ENCODE assay signal across 8 cellular contexts in the genomic region with DNA sequence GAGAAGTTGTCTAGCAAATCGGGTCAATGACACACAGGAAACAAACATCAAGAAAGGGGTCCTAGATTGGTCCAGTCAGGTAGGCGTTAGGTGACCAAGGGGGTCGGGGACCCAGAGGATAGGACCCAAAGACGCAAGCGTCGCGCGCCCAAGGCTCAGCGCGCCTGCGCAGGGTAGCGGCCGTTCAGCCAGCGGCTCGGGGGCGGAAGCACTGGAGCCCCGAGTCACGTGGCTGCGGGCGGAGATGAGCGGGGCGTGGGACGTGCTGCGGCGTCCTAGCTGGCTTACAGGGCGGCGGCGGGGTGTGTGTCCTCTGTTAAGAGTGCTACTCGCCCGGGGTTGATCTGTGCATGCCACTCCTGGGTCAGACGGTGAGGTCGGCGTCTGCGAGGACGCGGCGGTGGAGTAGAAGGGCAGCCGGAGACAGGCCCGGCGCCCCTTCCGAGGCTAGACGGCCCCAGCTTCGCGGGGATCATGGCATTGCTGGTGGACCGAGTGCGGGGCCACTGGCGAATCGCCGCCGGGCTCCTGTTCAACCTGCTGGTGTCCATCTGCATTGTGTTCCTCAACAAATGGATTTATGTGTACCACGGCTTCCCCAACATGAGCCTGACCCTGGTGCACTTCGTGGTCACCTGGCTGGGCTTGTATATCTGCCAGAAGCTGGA. TPM values are rescaled to one million over a fixed set of nuclear protein-coding genes. Genes with fewer than 3 reads are reported as not detected.
DNase-seq lines count a peak whose midpoint lies in the region; ATAC-seq and TF ChIP-seq lines count a peak whose summit lies in the region.

Gene SLC35E3 (plus strand): TSS at position 273 of the 668 bp plus-strand sequence. CDS start 202 bp downstream, at position 475.

- peak within 1 kb of the TSS; percentile 89 for H3K4me3 ChIP-seq in AG10803 (ENCODE audit: low read length)
- peak within 1 kb of the TSS; percentile 92 for H3K4me3 ChIP-seq in kidney epithelial cell (ENCODE audit: low read depth, low read length)

- TF ChIP-seq CTCF in AG10803 (conservative IDR thresholded peaks at IDR 0.05; ENCODE audit: low read length), result no peak
- no peak for TF ChIP-seq CTCF in kidney epithelial cell (IDR thresholded peaks at IDR 0.05; ENCODE audit: insufficient read depth, low read length, poor library complexity, severe bottlenecking)

- DNase-seq in AG10803 (ENCODE audit: low read depth), result peak; percentile 83
- peak; percentile 86 to 94 for DNase-seq in NCI-H446 (lab: John Stamatoyannopoulos, UW)
- DNase-seq in activated CD4-positive, CD25-positive, alpha-beta regulatory T cell treated with anti-CD3 and anti-CD28 coated beads, Interleukin-2, amount 50 U/mL, for 72 hours, result peak; percentile 95
- DNase-seq in cerebellum (ENCODE audit: low spot score), result peak; percentile 96
- DNase-seq in kidney epithelial cell (ENCODE audit: low read depth), result peak; percentile 60
- peak; percentile 96 for DNase-seq in stimulated activated CD4-positive, alpha-beta T cell treated with anti-CD3 and anti-CD28 coated beads, Interleukin-15, amount 100 ng/mL, for 24 hours

- ATAC-seq in GM19035 (IDR thresholded peaks at IDR 0.05; ENCODE audit: unreplicated experiment) (peak; percentile 98), HG03342 (IDR thresholded peaks at IDR 0.05; ENCODE audit: unreplicated experiment) (peak; percentile 97)

- no peaks in the 10 kb centered on the region for H3K27me3 ChIP-seq in kidney epithelial cell (ENCODE audit: control insufficient read depth, insufficient read depth, low read length)

- H3K36me3 ChIP-seq in kidney epithelial cell (ENCODE audit: control insufficient read depth, insufficient read depth, low read length), result no peaks in the 10 kb centered on the region

RNA-seq across cellular contexts. Expression of gene SLC35E3, which starts in this region (rescaled TPM):
- total RNA-seq in cerebellum, result 16.2 TPM
- total RNA-seq in kidney epithelial cell, result 4.3 and 11.4 TPM in 2 replicates

Comparison
In these comparisons a context has a peak if more than half of its experiments do, and no peak if none do; other contexts are left out.
1. Peak in every context shown above with its lines: DNase-seq, ATAC-seq and H3K4me3 ChIP-seq.